In genomic region chr16:14071576-14072271, GRCh38 we compare ENCODE assay signal across 8 cellular contexts. TPM values are rescaled to one million over a fixed set of nuclear protein-coding genes. Genes with fewer than 3 reads are reported as not detected.
DNase-seq lines count a peak whose midpoint lies in the region; ATAC-seq, FAIRE-seq and TF ChIP-seq lines count a peak whose summit lies in the region.

No MANE protein-coding gene starts in this region.

- POLR2A ChIA-PET in AG04450 (lab: Yijun Ruan, JAX) (no interaction called here), GM10248 (lab: Yijun Ruan, JAX) (no interaction called here)

- no peaks in the 10 kb centered on the region for H3K9me1 ChIP-seq in keratinocyte (ENCODE audit: control insufficient read depth, extremely low read depth, insufficient read depth, low read length)

- H2AFZ ChIP-seq in keratinocyte (ENCODE audit: control insufficient read depth, low read length), result peak overlapping the region; percentile 75

- H3K9me3 ChIP-seq in AG04450 (ENCODE audit: control insufficient read depth, insufficient read depth, low read length) (no peaks in the 10 kb centered on the region), keratinocyte (ENCODE audit: control insufficient read depth, low read depth, low read length) (no peaks in the 10 kb centered on the region)

- FAIRE-seq in keratinocyte (lab: Jason Lieb, UNC), result no peak

- H3K36me3 ChIP-seq in keratinocyte (ENCODE audit: control insufficient read depth in 2 of 2, extremely low read depth in 1 of 2, insufficient read depth in 2 of 2, low read length in 2 of 2), result no peaks in the 10 kb centered on the region

- no peak for TF ChIP-seq CTCF in AG04450 (IDR thresholded peaks at IDR 0.05; ENCODE audit: low read depth, low read length)
- TF ChIP-seq CTCF in keratinocyte (optimal IDR thresholded peaks at IDR 0.05 in 1 of 3, IDR thresholded peaks at IDR 0.05 in 1 of 3, conservative IDR thresholded peaks at IDR 0.05 in 1 of 3; ENCODE audit: extremely low read depth in 1 of 3, insufficient read depth in 2 of 3, low read length in 3 of 3), result no peak
- no peak for TF ChIP-seq CTCF in GM10248 (IDR thresholded peaks at IDR 0.05; ENCODE audit: control extremely low read depth, extremely low read depth, low read depth, missing control alignments)

- H3K9ac ChIP-seq in keratinocyte (ENCODE audit: control insufficient read depth, extremely low read depth, insufficient read depth, low read length), result peak overlapping the region; percentile 91

- ATAC-seq in GM18520 (IDR thresholded peaks at IDR 0.05; ENCODE audit: unreplicated experiment) (peak; percentile 22), HG03520 (IDR thresholded peaks at IDR 0.05; ENCODE audit: unreplicated experiment) (peak; percentile 29)
- ATAC-seq in stimulated activated naive CD8-positive, alpha-beta T cell treated with anti-CD3 and anti-CD28 coated beads, Interleukin-15, Interleukin-2, amounts not matched to agents 100 U/mL and 50 U/mL, for 24 hours, result peak; percentile 58

- H3K27me3 ChIP-seq in AG04450 (ENCODE audit: control insufficient read depth, insufficient read depth, low read length) (no peaks in the 10 kb centered on the region), keratinocyte (ENCODE audit: control insufficient read depth, extremely low read depth, insufficient read depth, low read length) (no peaks in the 10 kb centered on the region)

- peaks cover 29% of the 10 kb centered on the region for H3K79me2 ChIP-seq in keratinocyte (ENCODE audit: control insufficient read depth, insufficient read depth, low read length)

- H3K4me2 ChIP-seq in keratinocyte (ENCODE audit: control insufficient read depth, extremely low read depth, insufficient read depth, low read depth, low read length), result peak overlapping the region; percentile 98

- H3K27ac ChIP-seq in AG04450 (ENCODE audit: low read depth, low read length) (no peak overlapping the region), angular gyrus (ENCODE audit: low read depth, low read length) (peak overlapping the region; percentile 79), keratinocyte (ENCODE audit: control insufficient read depth, insufficient read depth, low read length) (peak overlapping the region; percentile 60)

- DNase-seq in AG04450 (ENCODE audit: low read depth, low spot score) (no peak), keratinocyte (ENCODE audit: low read depth, low spot score) (no peak), DMS79 treated with DMSO at 0.1 percent for 48 hours (lab: John Stamatoyannopoulos, UW) (no peak), GM10248 (ENCODE audit: extremely low spot score) (no peak)
- no peak for DNase-seq in stimulated activated naive CD8-positive, alpha-beta T cell treated with anti-CD3 and anti-CD28 coated beads, Interleukin-15, Interleukin-2, amounts not matched to agents 100 U/mL and 50 U/mL, for 24 hours

- H4K20me1 ChIP-seq in keratinocyte (ENCODE audit: control insufficient read depth, extremely low read depth, insufficient read depth, low read length), result no peaks in the 10 kb centered on the region

- peak overlapping the region; percentile 81 for H3K4me3 ChIP-seq in AG04450 (ENCODE audit: low read depth, low read length)
- H3K4me3 ChIP-seq in keratinocyte (ENCODE audit: control insufficient read depth in 2 of 3, extremely low read depth in 1 of 3, insufficient read depth in 2 of 3, low read depth in 1 of 3, low read length in 3 of 3), result peak overlapping the region; percentile 73 to 84 (median 83)

- dilution Hi-C loops in keratinocyte (cut with MboI; ENCODE audit: extremely low pct_ligation_motif_present, low sequenced_read_pairs), result no loop called here

- CTCF ChIA-PET in AG04450 (lab: Charles Lee), result interaction anchor here (0.7 kb wide), 1 partner anchor 48 kb away, joined by 3 read pairs; no protein-coding TSS in a partner anchor
- CTCF ChIA-PET in GM10248 (lab: Yijun Ruan, JAX), result interaction anchor here (1.1 to 1.2 kb wide), 2 partner anchors 24 to 148 kb away, joined by 3 read pairs; no protein-coding TSS in a partner anchor

- peaks cover 21% of the 10 kb centered on the region for H3K4me1 ChIP-seq in keratinocyte (ENCODE audit: control insufficient read depth, extremely low read depth, insufficient read depth, low read length)

RNA-seq across cellular contexts. Expression of gene MRTFB, which starts 0.6 kb away (rescaled TPM):
- polyA plus RNA-seq in AG04450 (2011; rRNA removed) (10.5 and 11.0 TPM in 2 replicates), keratinocyte (10.2 to 12.1 TPM (median 10.6 TPM) in 3 replicates)
- 19.7 and 20.5 TPM in 2 replicates for polyA minus RNA-seq in AG04450 (2011; rRNA and poly(A)+ RNA removed)
- 15.5 TPM for polyA plus RNA-seq in keratinocyte (2011; ENCODE audit: low read depth)
- polyA plus RNA-seq in keratinocyte (2011; cell fraction: cytosol; rRNA removed), result 8.5 and 12.2 TPM in 2 replicates
- 32.3 and 42.5 TPM in 2 replicates for polyA plus RNA-seq in keratinocyte (2011; cell fraction: nucleus; rRNA removed)
- polyA plus RNA-seq in keratinocyte (2012; ENCODE audit: low replicate concordance), result 7.1 and 9.9 TPM in 2 replicates
- polyA minus RNA-seq in keratinocyte, result 31.4 to 52.6 TPM (median 32.0 TPM) in 3 replicates
- 11.7 TPM for polyA minus RNA-seq in keratinocyte (2011; cell fraction: cytosol; rRNA and poly(A)+ RNA removed)
- 31.1 and 71.7 TPM in 2 replicates for polyA minus RNA-seq in keratinocyte (2011; cell fraction: nucleus; rRNA and poly(A)+ RNA removed)
